In genomic region chr4:85147481-85148076, GRCh38 we compare ENCODE assay signal across 8 cellular contexts.
DNase-seq lines count a peak whose midpoint lies in the region; ATAC-seq, FAIRE-seq and TF ChIP-seq lines count a peak whose summit lies in the region.

No MANE protein-coding gene starts in this region.

- no peaks in the 10 kb centered on the region for H3K36me3 Mint-ChIP-seq in activated CD8-positive, alpha-beta memory T cell treated with anti-CD3 and anti-CD28 coated beads, Interleukin-2, amount 10 ng/mL, durations not matched to agents 7 days and 5 days

- H3K4me2 ChIP-seq in OCI-LY7 (ENCODE audit: low read length) (no peak overlapping the region; the same call in 1 of the 2 replicates), HepG2 (ENCODE audit: low read depth, low read length) (no peak overlapping the region)

- no peaks in the 10 kb centered on the region for H3K27me3 Mint-ChIP-seq in activated CD8-positive, alpha-beta memory T cell treated with anti-CD3 and anti-CD28 coated beads, Interleukin-2, amount 10 ng/mL, durations not matched to agents 7 days and 5 days

- 0 out of 2 replicates have a peak, but pooled peaks have one; percentile 30 for TF ChIP-seq RAD21 in HepG2 (CRISPR knock-in tag; IDR thresholded peaks at IDR 0.05)

- ATAC-seq in activated CD8-positive, alpha-beta memory T cell treated with anti-CD3 and anti-CD28 coated beads, Interleukin-2, amount 10 ng/mL, durations not matched to agents 7 days and 5 days, result peak; percentile 36
- ATAC-seq in HepG2 (peak; percentile 79), upper lobe of right lung (peak; percentile 78)

- BruUV-seq in OCI-LY7 (replicated peaks; lab: Mats Ljungman, UMichigan) (no TSS peak), HepG2 (replicated peaks; lab: Mats Ljungman, UMichigan) (no TSS peak)

- H3K9me3 Mint-ChIP-seq in activated CD8-positive, alpha-beta memory T cell treated with anti-CD3 and anti-CD28 coated beads, Interleukin-2, amount 10 ng/mL, durations not matched to agents 7 days and 5 days (ENCODE audit: low read depth), result no peaks in the 10 kb centered on the region

- H3K27me3 ChIP-seq in HepG2 (ENCODE audit: control insufficient read depth in 1 of 2, insufficient read depth in 2 of 2, low read length in 2 of 2) (no peaks in the 10 kb centered on the region), upper lobe of right lung (no peaks in the 10 kb centered on the region)

- no peaks in the 10 kb centered on the region for H3K36me3 ChIP-seq in OCI-LY7 (ENCODE audit: insufficient read depth, low read length)
- H3K36me3 ChIP-seq in HepG2 (replicated peaks in 1 of 2; ENCODE audit: control insufficient read depth in 1 of 2, insufficient read depth in 2 of 2, low read length in 2 of 2), result no peaks in the 10 kb centered on the region
- no peaks in the 10 kb centered on the region for H3K36me3 ChIP-seq in upper lobe of right lung

- intact Hi-C loops in OCI-LY7 (cut with micrococcal nuclease; ENCODE audit: unreplicated experiment), result loop anchor here (1.0 to 10.0 kb wide), 7 partner anchors 217 to 897 kb away; no protein-coding TSS in a partner anchor
- intact Hi-C loops in HepG2 (cut with micrococcal nuclease; ENCODE audit: unreplicated experiment), result loop anchor here (1.0 kb wide), 2 partner anchors 223 to 601 kb away; no protein-coding TSS in a partner anchor
- intact Hi-C loops in upper lobe of right lung (cut with DNase I), result loop anchor here (10.0 kb wide), 1 partner anchor 607 kb away; no protein-coding TSS in a partner anchor

- peak; percentile 46 for FAIRE-seq in HepG2 (lab: Jason Lieb, UNC)

- WGBS in HepG2 (ENCODE audit: low lambda C conversion rate), result 1% methylated on average over 9 of the region's 9 CpGs

- H3K4me3 ChIP-seq in OCI-LY7 (ENCODE audit: low read depth, low read length, poor library complexity, severe bottlenecking) (no peak overlapping the region), coronary artery (no peak overlapping the region), HepG2 (replicated peaks in 1 of 3; ENCODE audit: insufficient read depth in 1 of 3, low read depth in 2 of 3, low read length in 3 of 3) (no peak overlapping the region), upper lobe of right lung (no peak overlapping the region)

- H3K79me2 ChIP-seq in OCI-LY7 (ENCODE audit: insufficient read depth, low read depth, low read length), result no peaks in the 10 kb centered on the region
- no peaks in the 10 kb centered on the region for H3K79me2 ChIP-seq in HepG2 (ENCODE audit: insufficient read depth, low read length)

- TF ChIP-seq EP300 in HepG2 (IDR thresholded peaks at IDR 0.05; ENCODE audit: low read depth in 2 of 2, low read length in 2 of 2) (no peak), HepG2 (CRISPR knock-in tag; IDR thresholded peaks at IDR 0.05; ENCODE audit: borderline replicate concordance) (no peak)

- H3K4me1 Mint-ChIP-seq in activated CD8-positive, alpha-beta memory T cell treated with anti-CD3 and anti-CD28 coated beads, Interleukin-2, amount 10 ng/mL, durations not matched to agents 7 days and 5 days, result no peaks in the 10 kb centered on the region

- in situ Hi-C loops in KBM-7 (cut with MboI; ENCODE audit: low pct_unique_long_range_greater_than_20kb, low sequenced_read_pairs), result no loop called here
- in situ Hi-C loops in HepG2 (cut with HindIII; ENCODE audit: extremely low pct_ligation_motif_present, low pct_unique_long_range_greater_than_20kb), result loop anchor here (10.0 to 25.0 kb wide), 2 partner anchors 227 to 590 kb away; no protein-coding TSS in a partner anchor

- no peak overlapping the region for H3K9ac ChIP-seq in HepG2 (ENCODE audit: insufficient read depth, low read depth, low read length)

- no peak overlapping the region for H3K27ac Mint-ChIP-seq in activated CD8-positive, alpha-beta memory T cell treated with anti-CD3 and anti-CD28 coated beads, Interleukin-2, amount 10 ng/mL, durations not matched to agents 7 days and 5 days

- no peaks in the 10 kb centered on the region for H3K9me2 ChIP-seq in OCI-LY7 (ENCODE audit: insufficient read depth, low read length)

- no peaks in the 10 kb centered on the region for H3K4me1 ChIP-seq in OCI-LY7 (ENCODE audit: insufficient read depth, low read length, poor library complexity, severe bottlenecking)
- no peaks in the 10 kb centered on the region for H3K4me1 ChIP-seq in HepG2 (ENCODE audit: insufficient read depth, low read length)
- H3K4me1 ChIP-seq in upper lobe of right lung, result no peaks in the 10 kb centered on the region

- no peak overlapping the region for H2AFZ ChIP-seq in OCI-LY7 (ENCODE audit: low read length)
- no peak overlapping the region for H2AFZ ChIP-seq in HepG2 (ENCODE audit: low read length)

- H3K9me3 ChIP-seq in OCI-LY7 (ENCODE audit: low read length) (no peaks in the 10 kb centered on the region), HepG2 (ENCODE audit: low read length) (no peaks in the 10 kb centered on the region), upper lobe of right lung (no peaks in the 10 kb centered on the region)

- CTCF ChIA-PET in activated CD8-positive, alpha-beta memory T cell treated with anti-CD3 and anti-CD28 coated beads, Interleukin-2, amount 10 ng/mL, durations not matched to agents 7 days and 5 days (lab: Charles Lee), result interaction anchor here (1.1 kb wide), 1 partner anchor 222 kb away, joined by 3 read pairs; no protein-coding TSS in a partner anchor
- CTCF ChIA-PET in OCI-LY7 (lab: Charles Lee; ENCODE audit: unreplicated experiment) (no interaction called here), HepG2 (lab: Yijun Ruan, JAX; ENCODE audit: low intra/inter-chr PET ratio, low total read pairs) (interaction anchor here (1.6 to 1.9 kb wide), 2 partner anchors 223 to 600 kb away, joined by 7 to 16 read pairs; no protein-coding TSS in a partner anchor)

- TF ChIP-seq POLR2A in HepG2 (IDR thresholded peaks at IDR 0.05; ENCODE audit: insufficient read depth in 1 of 2, low read depth in 2 of 2, low read length in 2 of 2), result no peak

- POLR2A ChIA-PET in OCI-LY7 (lab: Charles Lee), result interaction anchor here (0.7 to 0.9 kb wide), 3 partner anchors 9 to 601 kb away, joined by 3 read pairs; no protein-coding TSS in a partner anchor
- POLR2A ChIA-PET in HepG2 (lab: Yijun Ruan, JAX), result no interaction called here

- peak; percentile 43 for DNase-seq in activated CD8-positive, alpha-beta memory T cell treated with anti-CD3 and anti-CD28 coated beads, Interleukin-2, amount 10 ng/mL, durations not matched to agents 7 days and 5 days
- DNase-seq in activated CD8-positive, alpha-beta memory T cell treated with anti-CD3 and anti-CD28 coated beads for 24 hours, result no peak
- peak; percentile 67 for DNase-seq in H4 (ENCODE audit: low spot score)
- DNase-seq in KBM-7, result peak; percentile 63
- peak; percentile 61 for DNase-seq in OCI-LY7 (ENCODE audit: low spot score)
- no peak for DNase-seq in coronary artery (ENCODE audit: low spot score)
- peak; percentile 50 for DNase-seq in HepG2 (ENCODE audit: low spot score)
- no peak for DNase-seq in upper lobe of right lung

- TF ChIP-seq CTCF in OCI-LY7 (conservative IDR thresholded peaks at IDR 0.05; ENCODE audit: low read length) (peak; percentile 82), coronary artery (IDR thresholded peaks at IDR 0.05) (peak; percentile 53), HepG2 (CRISPR knock-in tag; IDR thresholded peaks at IDR 0.05) (peak; percentile 68), upper lobe of right lung (IDR thresholded peaks at IDR 0.05) (peak; percentile 69)

- H3K27ac ChIP-seq in OCI-LY7 (ENCODE audit: low read depth, low read length, poor library complexity, severe bottlenecking) (no peak overlapping the region), coronary artery (no peak overlapping the region), HepG2 (ENCODE audit: extremely low read length, insufficient read depth, low read length) (no peak overlapping the region), upper lobe of right lung (no peak overlapping the region)

- no peaks in the 10 kb centered on the region for H4K20me1 ChIP-seq in OCI-LY7 (ENCODE audit: insufficient read depth, low read length)
- no peaks in the 10 kb centered on the region for H4K20me1 ChIP-seq in HepG2 (ENCODE audit: insufficient read depth, low read length)

- H3K4me3 Mint-ChIP-seq in activated CD8-positive, alpha-beta memory T cell treated with anti-CD3 and anti-CD28 coated beads, Interleukin-2, amount 10 ng/mL, durations not matched to agents 7 days and 5 days, result no peak overlapping the region

TF ChIP-seq in HepG2, 621 proteins besides CTCF, POLR2A, EP300 and RAD21 (continues in another document):
- TF ChIP-seq ZNF362 (CRISPR knock-in tag; IDR thresholded peaks at IDR 0.05; ENCODE audit: borderline replicate concordance), result no peak
- no peak for TF ChIP-seq ZNF34 (CRISPR knock-in tag; IDR thresholded peaks at IDR 0.05; ENCODE audit: borderline replicate concordance)
- TF ChIP-seq SMC3 (IDR thresholded peaks at IDR 0.05; ENCODE audit: low read length), result peak; percentile 62
- TF ChIP-seq DNMT1 (CRISPR knock-in tag; IDR thresholded peaks at IDR 0.05), result no peak
- no peak for TF ChIP-seq U2AF2 (IDR thresholded peaks at IDR 0.05; ENCODE audit: low read depth, low read length)
- no peak for TF ChIP-seq ZNF589 (CRISPR knock-in tag; conservative IDR thresholded peaks at IDR 0.05)
- TF ChIP-seq NR2F1 (CRISPR knock-in tag; IDR thresholded peaks at IDR 0.05), result no peak
- TF ChIP-seq NFATC3 (CRISPR knock-in tag; IDR thresholded peaks at IDR 0.05), result no peak
- TF ChIP-seq ZNF792 (CRISPR knock-in tag; IDR thresholded peaks at IDR 0.05), result no peak

Comparison
In these comparisons a context has a peak if more than half of its experiments do, and no peak if none do; other contexts are left out.
1. DNase-seq: peak in activated CD8-positive, alpha-beta memory T cell treated with anti-CD3 and anti-CD28 coated beads, Interleukin-2, amount 10 ng/mL, durations not matched to agents 7 days and 5 days (single experiment), H4 (single experiment), KBM-7 (single experiment), OCI-LY7 (single experiment) and HepG2 (single experiment); none in activated CD8-positive, alpha-beta memory T cell treated with anti-CD3 and anti-CD28 coated beads for 24 hours (single experiment), coronary artery (single experiment) and upper lobe of right lung (single experiment).
2. Peak in every context shown above with its lines, with median percentiles within 50 percentile points of each other: ATAC-seq and CTCF ChIP-seq.